In genomic region chr2:27016801-27017325, GRCh38 we compare ENCODE assay signal across 8 cellular contexts. TPM values are rescaled to one million over a fixed set of nuclear protein-coding genes. Genes with fewer than 3 reads are reported as not detected.
DNase-seq lines count a peak whose midpoint lies in the region; ATAC-seq and TF ChIP-seq lines count a peak whose summit lies in the region.

No MANE protein-coding gene starts in this region.

- no peaks in the 10 kb centered on the region for H3K27me3 Mint-ChIP-seq in Caco-2 (ENCODE audit: insufficient read depth, unreplicated experiment)
- no peaks in the 10 kb centered on the region for H3K27me3 Mint-ChIP-seq in activated T-helper 2 cell treated with anti-CD3 and anti-CD28 coated beads, Interferon-gamma antibody, Interleukin-2, Interleukin-4, amounts not matched to agents 10 μg/mL and 5 μg/mL and 100 μg/mL, durations not matched to agents 14 hours and 24 hours and 36 hours (ENCODE audit: low read depth)

- no peaks in the 10 kb centered on the region for H3K9me3 Mint-ChIP-seq in Caco-2 (ENCODE audit: unreplicated experiment)
- H3K9me3 Mint-ChIP-seq in activated T-helper 2 cell treated with anti-CD3 and anti-CD28 coated beads, Interferon-gamma antibody, Interleukin-2, Interleukin-4, amounts not matched to agents 10 μg/mL and 5 μg/mL and 100 μg/mL, durations not matched to agents 14 hours and 24 hours and 36 hours, result no peaks in the 10 kb centered on the region

- TF ChIP-seq EP300 in ovary (IDR thresholded peaks at IDR 0.05), result no peak

- WGBS in ovary, 3 donors, result 55 to 62% (median 59%) methylated on average over 3 of the region's 3 CpGs

- no peak overlapping the region for H3K4me2 ChIP-seq in OCI-LY3 (ENCODE audit: low read length)

- H3K36me3 Mint-ChIP-seq in Caco-2 (ENCODE audit: insufficient read depth, unreplicated experiment), result peaks cover 5% of the 10 kb centered on the region
- no peaks in the 10 kb centered on the region for H3K36me3 Mint-ChIP-seq in activated T-helper 2 cell treated with anti-CD3 and anti-CD28 coated beads, Interferon-gamma antibody, Interleukin-2, Interleukin-4, amounts not matched to agents 10 μg/mL and 5 μg/mL and 100 μg/mL, durations not matched to agents 14 hours and 24 hours and 36 hours (ENCODE audit: low read depth)

- peak; percentile 64 to 85 for TF ChIP-seq CTCF in Caco-2 (IDR thresholded peaks at IDR 0.05; ENCODE audit: insufficient read depth in 1 of 2, low read depth in 1 of 2, low read length in 1 of 2, severe bottlenecking in 1 of 2, unreplicated experiment in 1 of 2)
- TF ChIP-seq CTCF in OCI-LY3 (IDR thresholded peaks at IDR 0.05; ENCODE audit: low read depth, low read length), result peak; percentile 79
- peak; percentile 78 for TF ChIP-seq CTCF in foreskin keratinocyte (conservative IDR thresholded peaks at IDR 0.05)
- TF ChIP-seq CTCF in ovary (IDR thresholded peaks at IDR 0.05), result peak; percentile 51 to 80 (median 77)

- POLR2A ChIA-PET in Caco-2 (lab: Charles Lee), result interaction anchor here (0.5 to 1.0 kb wide), 6 partner anchors 16 to 873 kb away, joined by 3 to 9 read pairs (median 4); partner anchors contain the start of genes BABAM2 and RBKS

- CTCF ChIA-PET in Caco-2 (lab: Charles Lee), result interaction anchor here (0.5 to 3.2 kb wide), 22 partner anchors 9 to 566 kb away, joined by 3 to 186 read pairs (median 4); partner anchors contain the start of genes MAPRE3 and ZNF512

- intact Hi-C loops in Caco-2 (cut with micrococcal nuclease; ENCODE audit: unreplicated experiment), result loop anchor here (1.0 kb wide), 2 partner anchors 56 to 171 kb away; no protein-coding TSS in a partner anchor
- intact Hi-C loops in activated T-helper 2 cell treated with anti-CD3 and anti-CD28 coated beads, Interferon-gamma antibody, Interleukin-2, Interleukin-4, amounts not matched to agents 10 μg/mL and 5 μg/mL and 100 μg/mL, durations not matched to agents 14 hours and 24 hours and 36 hours (cut with micrococcal nuclease), result loop anchor here (1.0 to 5.0 kb wide), 2 partner anchors 56 to 170 kb away; partner anchors contain the start of gene DPYSL5
- intact Hi-C loops in ovary (cut with DNase I), result loop anchor here (2.0 to 10.0 kb wide), 3 partner anchors 55 to 172 kb away; partner anchors contain the start of gene DPYSL5 (in 2 of the 4)

- no TSS peak for BruUV-seq in Caco-2 (replicated peaks; lab: Mats Ljungman, UMichigan)

- no peaks in the 10 kb centered on the region for H3K79me2 ChIP-seq in OCI-LY3 (ENCODE audit: low read length)

- no peak overlapping the region for H3K9ac ChIP-seq in OCI-LY3 (ENCODE audit: low read length)

- H2AFZ ChIP-seq in OCI-LY3 (ENCODE audit: low read depth, low read length), result no peak overlapping the region

- H3K27me3 ChIP-seq in Caco-2 (replicated peaks; ENCODE audit: control insufficient read depth, insufficient read depth, low read length) (no peaks in the 10 kb centered on the region), OCI-LY3 (ENCODE audit: low read depth, low read length) (peaks cover 14% of the 10 kb centered on the region), foreskin keratinocyte (no peaks in the 10 kb centered on the region), ovary (no peaks in the 10 kb centered on the region)

- DNase-seq in Caco-2, result peak; percentile 72 to 73
- DNase-seq in HT1080 (ENCODE audit: low read depth), result peak; percentile 66
- DNase-seq in activated T-helper 2 cell treated with anti-CD3 and anti-CD28 coated beads, Interferon-gamma antibody, Interleukin-2, Interleukin-4, amounts not matched to agents 10 μg/mL and 5 μg/mL and 100 μg/mL, durations not matched to agents 14 hours and 24 hours and 36 hours (ENCODE audit: low spot score), result peak; percentile 21
- DNase-seq in foreskin keratinocyte, result peak in 1 of 2 donors; percentile 22
- peak; percentile 62 to 79 (median 74) for DNase-seq in ovary

- H3K4me3 ChIP-seq in Caco-2 (ENCODE audit: low read depth, low read length), result no peak overlapping the region
- no peak overlapping the region for H3K4me3 ChIP-seq in OCI-LY3 (ENCODE audit: low read length)
- H3K4me3 ChIP-seq in ovary, result no peak overlapping the region

- H4K20me1 ChIP-seq in OCI-LY3 (ENCODE audit: insufficient read depth, low read length), result no peaks in the 10 kb centered on the region

- ATAC-seq in foreskin keratinocyte, result no peak
- ATAC-seq in HG03342 (IDR thresholded peaks at IDR 0.05; ENCODE audit: unreplicated experiment), result no peak
- no peak for ATAC-seq in HG02852 (IDR thresholded peaks at IDR 0.05; ENCODE audit: unreplicated experiment)

- no peak overlapping the region for H3K27ac Mint-ChIP-seq in Caco-2 (ENCODE audit: unreplicated experiment)
- no peak overlapping the region for H3K27ac Mint-ChIP-seq in activated T-helper 2 cell treated with anti-CD3 and anti-CD28 coated beads, Interferon-gamma antibody, Interleukin-2, Interleukin-4, amounts not matched to agents 10 μg/mL and 5 μg/mL and 100 μg/mL, durations not matched to agents 14 hours and 24 hours and 36 hours

- H3K36me3 ChIP-seq in Caco-2 (ENCODE audit: control insufficient read depth, insufficient read depth, low read length) (no peaks in the 10 kb centered on the region), OCI-LY3 (replicated peaks; ENCODE audit: low read depth, low read length) (no peaks in the 10 kb centered on the region), ovary (no peaks in the 10 kb centered on the region)

- peak; percentile 16 for TF ChIP-seq POLR2A in ovary (IDR thresholded peaks at IDR 0.05)

- H3K4me1 ChIP-seq in Caco-2, result peaks cover 31% of the 10 kb centered on the region
- H3K4me1 ChIP-seq in OCI-LY3 (ENCODE audit: low read length), result peaks cover 5% of the 10 kb centered on the region; the same call in 1 of the 2 replicates
- peaks cover 3% of the 10 kb centered on the region for H3K4me1 ChIP-seq in foreskin keratinocyte
- peaks cover 20% of the 10 kb centered on the region for H3K4me1 ChIP-seq in ovary (ENCODE audit: insufficient read depth)

- H3K4me3 Mint-ChIP-seq in Caco-2 (ENCODE audit: unreplicated experiment), result no peak overlapping the region
- H3K4me3 Mint-ChIP-seq in activated T-helper 2 cell treated with anti-CD3 and anti-CD28 coated beads, Interferon-gamma antibody, Interleukin-2, Interleukin-4, amounts not matched to agents 10 μg/mL and 5 μg/mL and 100 μg/mL, durations not matched to agents 14 hours and 24 hours and 36 hours (ENCODE audit: low read depth), result no peak overlapping the region

- H3K4me1 Mint-ChIP-seq in Caco-2 (ENCODE audit: low read depth, unreplicated experiment), result peaks cover 23% of the 10 kb centered on the region
- H3K4me1 Mint-ChIP-seq in activated T-helper 2 cell treated with anti-CD3 and anti-CD28 coated beads, Interferon-gamma antibody, Interleukin-2, Interleukin-4, amounts not matched to agents 10 μg/mL and 5 μg/mL and 100 μg/mL, durations not matched to agents 14 hours and 24 hours and 36 hours (ENCODE audit: low read depth), result peaks cover 4% of the 10 kb centered on the region

- H3K27ac ChIP-seq in OCI-LY3 (ENCODE audit: low read length), result no peak overlapping the region
- no peak overlapping the region for H3K27ac ChIP-seq in foreskin keratinocyte
- peak overlapping the region in 1 of 2 donors; percentile 27 for H3K27ac ChIP-seq in ovary

- H3K9me3 ChIP-seq in Caco-2 (no peaks in the 10 kb centered on the region), OCI-LY3 (ENCODE audit: insufficient read depth, low read length) (no peaks in the 10 kb centered on the region), ovary (no peaks in the 10 kb centered on the region)

RNA-seq across cellular contexts. Expression of gene TMEM214, which starts 15.9 kb away (rescaled TPM):
- total RNA-seq in Caco-2 (2022) (85.0 and 85.4 TPM in 2 replicates), foreskin keratinocyte (40.0 and 47.7 TPM in 2 replicates), ovary (100 to 1,000 TPM in 1 of 7 donors, 10 to 100 TPM in 6; 26.5 to 101 (median 73.9) TPM)
- total RNA-seq in HT1080 (2014; rRNA removed; shearing (Covaris generic)), result 34.1 and 46.9 TPM in 2 replicates
- 48.8 and 52.3 TPM in 2 replicates for polyA plus RNA-seq in HT1080 (2015; cell fraction: cytosol; rRNA removed)
- polyA plus RNA-seq in HT1080 (2015; cell fraction: nucleus; rRNA removed), result 126 and 139 TPM in 2 replicates
- total RNA-seq in activated T-helper 2 cell treated with anti-CD3 and anti-CD28 coated beads, Interferon-gamma antibody, Interleukin-2, Interleukin-4, amounts not matched to agents 10 μg/mL and 5 μg/mL and 100 μg/mL, durations not matched to agents 14 hours and 24 hours and 36 hours, result 96.3 and 102 TPM in 2 replicates
- polyA plus RNA-seq in foreskin keratinocyte (49.2 and 53.8 TPM in 2 replicates), ovary (10 to 100 TPM; 41.7 to 66.2 TPM)

RNA-seq across cellular contexts. Expression of gene AGBL5, which starts 34.6 kb away (rescaled TPM):
- total RNA-seq in Caco-2 (2022) (31.4 and 34.1 TPM in 2 replicates), foreskin keratinocyte (25.5 and 28.0 TPM in 2 replicates), ovary (10 to 100 TPM; 11.7 to 26.9 (median 23.9) TPM)
- total RNA-seq in HT1080 (2014; rRNA removed; shearing (Covaris generic)), result 20.6 and 26.6 TPM in 2 replicates
- 26.4 and 29.0 TPM in 2 replicates for polyA plus RNA-seq in HT1080 (2015; cell fraction: cytosol; rRNA removed)
- 12.4 and 12.8 TPM in 2 replicates for polyA plus RNA-seq in HT1080 (2015; cell fraction: nucleus; rRNA removed)
- 12.5 and 13.8 TPM in 2 replicates for total RNA-seq in activated T-helper 2 cell treated with anti-CD3 and anti-CD28 coated beads, Interferon-gamma antibody, Interleukin-2, Interleukin-4, amounts not matched to agents 10 μg/mL and 5 μg/mL and 100 μg/mL, durations not matched to agents 14 hours and 24 hours and 36 hours
- polyA plus RNA-seq in foreskin keratinocyte (20.9 and 21.9 TPM in 2 replicates), ovary (10 to 100 TPM; 17.6 to 24.8 TPM)

RNA-seq across cellular contexts. Expression of gene MAPRE3, which starts 46.4 kb away (rescaled TPM):
- total RNA-seq in Caco-2 (2022) (4.9 and 5.7 TPM in 2 replicates), foreskin keratinocyte (6.8 and 7.7 TPM in 2 replicates), ovary (10 to 100 TPM; 23.8 to 51.8 (median 34.0) TPM)
- total RNA-seq in HT1080 (2014; rRNA removed; shearing (Covaris generic)), result 2.8 and 5.4 TPM in 2 replicates
- 22.8 and 25.8 TPM in 2 replicates for polyA plus RNA-seq in HT1080 (2015; cell fraction: cytosol; rRNA removed)
- 37.8 and 47.0 TPM in 2 replicates for polyA plus RNA-seq in HT1080 (2015; cell fraction: nucleus; rRNA removed)
- 1.8 and 2.2 TPM in 2 replicates for total RNA-seq in activated T-helper 2 cell treated with anti-CD3 and anti-CD28 coated beads, Interferon-gamma antibody, Interleukin-2, Interleukin-4, amounts not matched to agents 10 μg/mL and 5 μg/mL and 100 μg/mL, durations not matched to agents 14 hours and 24 hours and 36 hours
- polyA plus RNA-seq in foreskin keratinocyte (8.9 and 11.0 TPM in 2 replicates), ovary (10 to 100 TPM; 34.3 to 45.4 TPM)

RNA-seq across cellular contexts. Expression of gene OST4, which starts 54.6 kb away (rescaled TPM):
- 237 and 249 TPM in 2 replicates for total RNA-seq in Caco-2 (2022)
- 249 and 313 TPM in 2 replicates for total RNA-seq in HT1080 (2014; rRNA removed; shearing (Covaris generic))
- 233 and 287 TPM in 2 replicates for polyA plus RNA-seq in HT1080 (2015; cell fraction: cytosol; rRNA removed)
- 65.4 and 88.2 TPM in 2 replicates for polyA plus RNA-seq in HT1080 (2015; cell fraction: nucleus; rRNA removed)
- 330 and 341 TPM in 2 replicates for total RNA-seq in activated T-helper 2 cell treated with anti-CD3 and anti-CD28 coated beads, Interferon-gamma antibody, Interleukin-2, Interleukin-4, amounts not matched to agents 10 μg/mL and 5 μg/mL and 100 μg/mL, durations not matched to agents 14 hours and 24 hours and 36 hours
- total RNA-seq in foreskin keratinocyte, result 368 and 406 TPM in 2 replicates
- polyA plus RNA-seq in foreskin keratinocyte, result 686 and 711 TPM in 2 replicates
- 100 to 1,000 TPM; 201 to 319 (median 264) TPM for total RNA-seq in ovary
- 100 to 1,000 TPM; 379 to 588 TPM for polyA plus RNA-seq in ovary
